Comparison of ENCODE assay signal across 8 cellular contexts in genomic region chr4:40629401-40630334, GRCh38. TPM values are rescaled to one million over a fixed set of nuclear protein-coding genes. Genes with fewer than 3 reads are reported as not detected.
A peak's percentile ranks its signal among the peaks of the same experiment; 100 is the strongest.
DNase-seq lines count a peak whose midpoint lies in the region; ATAC-seq and TF ChIP-seq lines count a peak whose summit lies in the region.

Gene RBM47 (minus strand): TSS chr4:40629864. CDS start chr4:40438893, 190,971 bp downstream.

- DNase-seq in activated gamma-delta T cell treated with Interleukin-2 at 50 U/mL for 16 hours (peak; percentile 12), activated gamma-delta T cell (lab: John Stamatoyannopoulos, UW) (no peak), NCI-H2171 (lab: John Stamatoyannopoulos, UW) (peak; percentile 1), activated T-cell treated with anti-CD3 and anti-CD28 coated beads for 48 hours (ENCODE audit: low read depth) (peak; percentile 33), fibroblast of pulmonary artery (ENCODE audit: low read depth) (peak; percentile 67), upper lobe of right lung (peak; percentile 94)
- no peak for DNase-seq in natural killer cell treated with Interleukin-12 subunit alpha and Interleukin-12 subunit beta and Interleukin-15 and Interleukin-18, amount 100 ng/mL, for 72 hours (ENCODE audit: low spot score)

- peaks cover 4% of the 10 kb centered on the region for H3K36me3 ChIP-seq in upper lobe of right lung

- peak within 1 kb of the TSS; percentile 93 for H3K27ac ChIP-seq in upper lobe of right lung

- H3K4me1 ChIP-seq in upper lobe of right lung: peaks cover 13% of the 10 kb centered on the region

- TF ChIP-seq CTCF in fibroblast of pulmonary artery (IDR thresholded peaks at IDR 0.05; ENCODE audit: low read length, missing control alignments) (no peak), upper lobe of right lung (IDR thresholded peaks at IDR 0.05) (peak; percentile 19)

- H3K9me3 ChIP-seq in upper lobe of right lung: no peaks in the 10 kb centered on the region

- no peaks in the 10 kb centered on the region for H3K9me3 Mint-ChIP-seq in natural killer cell treated with Interleukin-12 subunit alpha and Interleukin-12 subunit beta and Interleukin-15 and Interleukin-18, amount 100 ng/mL, for 72 hours

- H3K27ac Mint-ChIP-seq in natural killer cell treated with Interleukin-12 subunit alpha and Interleukin-12 subunit beta and Interleukin-15 and Interleukin-18, amount 100 ng/mL, for 72 hours: peak within 1 kb of the TSS in 1 of 2 donors; percentile 79

- peaks cover 5% of the 10 kb centered on the region for H3K36me3 Mint-ChIP-seq in natural killer cell treated with Interleukin-12 subunit alpha and Interleukin-12 subunit beta and Interleukin-15 and Interleukin-18, amount 100 ng/mL, for 72 hours

- ATAC-seq in HG02763 (IDR thresholded peaks at IDR 0.05; ENCODE audit: unreplicated experiment) (peak; percentile 46), upper lobe of right lung (peak; percentile 93)
- ATAC-seq in natural killer cell treated with Interleukin-12 subunit alpha and Interleukin-12 subunit beta and Interleukin-15 and Interleukin-18, amount 100 ng/mL, for 72 hours: peak; percentile 63 to 69

- peak within 1 kb of the TSS; percentile 59 for H3K4me3 Mint-ChIP-seq in natural killer cell treated with Interleukin-12 subunit alpha and Interleukin-12 subunit beta and Interleukin-15 and Interleukin-18, amount 100 ng/mL, for 72 hours

- H3K4me3 ChIP-seq in fibroblast of pulmonary artery (replicated peaks; ENCODE audit: low read depth, low read length) (peak within 1 kb of the TSS; percentile 75), upper lobe of right lung (peak within 1 kb of the TSS; percentile 67)

- H3K4me1 Mint-ChIP-seq in natural killer cell treated with Interleukin-12 subunit alpha and Interleukin-12 subunit beta and Interleukin-15 and Interleukin-18, amount 100 ng/mL, for 72 hours (ENCODE audit: low read depth in 2 of 2): peaks cover 10 to 11% of the 10 kb centered on the region in 2 donors

- H3K27me3 Mint-ChIP-seq in natural killer cell treated with Interleukin-12 subunit alpha and Interleukin-12 subunit beta and Interleukin-15 and Interleukin-18, amount 100 ng/mL, for 72 hours: peaks cover 37 to 49% of the 10 kb centered on the region in 2 donors

- H3K27me3 ChIP-seq in upper lobe of right lung: no peaks in the 10 kb centered on the region

- intact Hi-C loops in upper lobe of right lung (cut with DNase I): no loop called here

RNA-seq across cellular contexts. Expression of gene RBM47, which starts in this region (rescaled TPM):
- total RNA-seq in natural killer cell treated with Interleukin-12 subunit alpha and Interleukin-12 subunit beta and Interleukin-15 and Interleukin-18, amount 100 ng/mL, for 72 hours: 10 to 100 TPM in 1 of 2 donors, 1 to 10 TPM in 1; 8.5 to 15.4 TPM
- 105 TPM for total RNA-seq in upper lobe of right lung

Comparison
In these comparisons a context has a peak if more than half of its experiments do, and no peak if none do; other contexts are left out.
1. DNase-seq: peak in activated gamma-delta T cell treated with Interleukin-2 at 50 U/mL for 16 hours (single experiment), NCI-H2171 (single experiment), activated T-cell treated with anti-CD3 and anti-CD28 coated beads for 48 hours (single experiment), fibroblast of pulmonary artery (single experiment) and upper lobe of right lung (single experiment); none in activated gamma-delta T cell (single experiment) and natural killer cell treated with Interleukin-12 subunit alpha and Interleukin-12 subunit beta and Interleukin-15 and Interleukin-18, amount 100 ng/mL, for 72 hours (single experiment).
2. Peak in every context shown above with its lines, with median percentiles within 50 percentile points of each other: ATAC-seq.